ENCODE assay signal across 12 cellular contexts in genomic region chr15:52546031-52546751, GRCh38. TPM values are rescaled to one million over a fixed set of nuclear protein-coding genes. Genes with fewer than 3 reads are reported as not detected.
DNase-seq lines count a peak whose midpoint lies in the region; ATAC-seq and TF ChIP-seq lines count a peak whose summit lies in the region.
"Had no signal": no experiment of that assay in that cellular context is flagged by ENCODE, and none has a peak within 500 bp of the region (broad histone marks: within the 10 kb centered on the region; RNA-seq: fewer than 3 reads in every experiment).

No MANE protein-coding gene starts in this region.

- H3K9me3 ChIP-seq in CD8-positive, alpha-beta memory T cell (ENCODE audit: low read length) = no peaks in the 10 kb centered on the region
- no peaks in the 10 kb centered on the region for H3K9me3 ChIP-seq in lower lobe of right lung

- DNase-seq in CD8-positive, alpha-beta memory T cell = no peak
- DNase-seq in activated CD8-positive, alpha-beta T cell treated with anti-CD3 and anti-CD28 coated beads for 36 hours = no peak
- DNase-seq in lower lobe of right lung = no peak
- DNase-seq in cerebellar cortex (ENCODE audit: low spot score) = no peak
- no peak for DNase-seq in islet precursor cell
- DNase-seq in NK-92 treated with Interleukin-12 subunit alpha and Interleukin-12 subunit beta, amount 100 ng/mL, for 24 hours (lab: John Stamatoyannopoulos, UW) = no peak
- DNase-seq: C1 segment of cervical spinal cord; central memory CD4-positive, alpha-beta T cell; EL; NCI-H510A treated with DMSO at 0.1 percent for 48 hours; SHP77 treated with DMSO at 0.1 percent for 48 hours had no signal

- peaks cover 14 to 16% (median 15%) of the 10 kb centered on the region in 3 donors for H3K4me1 Mint-ChIP-seq in CD8-positive, alpha-beta memory T cell
- H3K4me1 Mint-ChIP-seq in activated CD8-positive, alpha-beta T cell treated with anti-CD3 and anti-CD28 coated beads for 36 hours (ENCODE audit: low read depth) = peaks cover 3% of the 10 kb centered on the region

- no peak overlapping the region for H3K4me3 ChIP-seq in CD8-positive, alpha-beta memory T cell (ENCODE audit: low read length)
- no peak overlapping the region for H3K4me3 ChIP-seq in lower lobe of right lung

- peak; percentile 53 for ATAC-seq in activated CD8-positive, alpha-beta T cell treated with anti-CD3 and anti-CD28 coated beads for 36 hours
- peak; percentile 44 to 47 for ATAC-seq in lower lobe of right lung

- peaks cover 3 to 14% (median 9%) of the 10 kb centered on the region in 5 donors for H3K9me3 Mint-ChIP-seq in CD8-positive, alpha-beta memory T cell
- H3K9me3 Mint-ChIP-seq in activated CD8-positive, alpha-beta T cell treated with anti-CD3 and anti-CD28 coated beads for 36 hours = peaks cover 5% of the 10 kb centered on the region

- peak overlapping the region in 1 of 7 donors; percentile 51 for H3K4me3 Mint-ChIP-seq in CD8-positive, alpha-beta memory T cell
- H3K4me3 Mint-ChIP-seq in activated CD8-positive, alpha-beta T cell treated with anti-CD3 and anti-CD28 coated beads for 36 hours = no peak overlapping the region

- H3K27me3 ChIP-seq in CD8-positive, alpha-beta memory T cell (ENCODE audit: insufficient read depth, low read length, poor library complexity, severe bottlenecking) = no peaks in the 10 kb centered on the region
- no peaks in the 10 kb centered on the region for H3K27me3 ChIP-seq in lower lobe of right lung (ENCODE audit: low read depth)

- intact Hi-C loops in activated CD8-positive, alpha-beta T cell treated with anti-CD3 and anti-CD28 coated beads for 36 hours (cut with micrococcal nuclease) = no loop called here
- intact Hi-C loops in lower lobe of right lung (cut with DNase I) = no loop called here

- H3K36me3 Mint-ChIP-seq in CD8-positive, alpha-beta memory T cell = peaks cover 16 to 53% (median 22%) of the 10 kb centered on the region in 3 donors
- peaks cover 40% of the 10 kb centered on the region for H3K36me3 Mint-ChIP-seq in activated CD8-positive, alpha-beta T cell treated with anti-CD3 and anti-CD28 coated beads for 36 hours (ENCODE audit: low read depth)

- no peak overlapping the region for H3K27ac ChIP-seq in CD8-positive, alpha-beta memory T cell (ENCODE audit: low read depth, low read length)
- H3K27ac ChIP-seq in lower lobe of right lung = no peak overlapping the region

- peaks cover 18% of the 10 kb centered on the region for H3K36me3 ChIP-seq in CD8-positive, alpha-beta memory T cell (ENCODE audit: insufficient read depth, low read length)
- H3K36me3 ChIP-seq in lower lobe of right lung = peaks cover 47% of the 10 kb centered on the region

- H3K27me3 Mint-ChIP-seq in CD8-positive, alpha-beta memory T cell = peaks cover 0 to 1% of the 10 kb centered on the region in 2 donors
- no peaks in the 10 kb centered on the region for H3K27me3 Mint-ChIP-seq in activated CD8-positive, alpha-beta T cell treated with anti-CD3 and anti-CD28 coated beads for 36 hours

- in situ Hi-C loops in GM18951 (cut with MboI; ENCODE audit: low sequenced_read_pairs, unreplicated experiment) = no loop called here

- H3K27ac Mint-ChIP-seq in CD8-positive, alpha-beta memory T cell = peak overlapping the region in 7 of 8 donors; percentile 28 to 95 (median 64)
- H3K27ac Mint-ChIP-seq in activated CD8-positive, alpha-beta T cell treated with anti-CD3 and anti-CD28 coated beads for 36 hours = no peak overlapping the region

- POLR2A ChIA-PET in CD8-positive, alpha-beta memory T cell (lab: Charles Lee) = interaction anchor here (0.9 kb wide), 1 partner anchor 17 kb away, joined by 3 read pairs; the partner anchor contains the start of gene MYO5A
- POLR2A ChIA-PET in activated CD8-positive, alpha-beta T cell treated with anti-CD3 and anti-CD28 coated beads for 36 hours (lab: Charles Lee) = interaction anchor here (0.8 to 1.4 kb wide), 3 partner anchors 10 to 17 kb away, joined by 3 to 5 read pairs (median 4); no protein-coding TSS in a partner anchor

- TF ChIP-seq CTCF in activated CD8-positive, alpha-beta T cell treated with anti-CD3 and anti-CD28 coated beads for 36 hours (IDR thresholded peaks at IDR 0.05) = no peak
- TF ChIP-seq CTCF in lower lobe of right lung (IDR thresholded peaks at IDR 0.05) = no peak

- CTCF ChIA-PET in CD8-positive, alpha-beta memory T cell (lab: Charles Lee) = interaction anchor here (0.8 to 1.6 kb wide), 3 partner anchors 17 to 68 kb away, joined by 3 read pairs; no protein-coding TSS in a partner anchor
- CTCF ChIA-PET in activated CD8-positive, alpha-beta T cell treated with anti-CD3 and anti-CD28 coated beads for 36 hours (lab: Charles Lee) = interaction anchor here (0.8 kb wide), 1 partner anchor 9 kb away, joined by 3 read pairs; no protein-coding TSS in a partner anchor

- peak; percentile 29 for TF ChIP-seq POLR2A in GM18951 (IDR thresholded peaks at IDR 0.05; ENCODE audit: extremely low read depth, insufficient read depth, insufficient read length)

- no peaks in the 10 kb centered on the region for H3K4me1 ChIP-seq in CD8-positive, alpha-beta memory T cell (ENCODE audit: insufficient read depth, low read length)
- peaks cover 3% of the 10 kb centered on the region for H3K4me1 ChIP-seq in lower lobe of right lung

RNA-seq across cellular contexts. Expression of gene MYO5A, which starts 17.5 kb away (rescaled TPM):
- 10 to 100 TPM; 31.0 to 37.3 TPM for total RNA-seq in CD8-positive, alpha-beta memory T cell
- 15.8 TPM for polyA plus RNA-seq in CD8-positive, alpha-beta memory T cell
- 10 to 100 TPM; 19.2 to 22.6 TPM for total RNA-seq in activated CD8-positive, alpha-beta T cell treated with anti-CD3 and anti-CD28 coated beads for 36 hours
- 36.1 TPM for total RNA-seq in lower lobe of right lung

RNA-seq across cellular contexts. Expression of gene ARPP19, which starts 22.6 kb away (rescaled TPM):
- total RNA-seq in CD8-positive, alpha-beta memory T cell = 100 to 1,000 TPM; 226 to 270 TPM
- polyA plus RNA-seq in CD8-positive, alpha-beta memory T cell = 55.3 TPM
- total RNA-seq in activated CD8-positive, alpha-beta T cell treated with anti-CD3 and anti-CD28 coated beads for 36 hours = 100 to 1,000 TPM; 129 TPM
- total RNA-seq in lower lobe of right lung = 150 TPM
